1 cellular context compared by ENCODE assay signal in the genomic region with DNA sequence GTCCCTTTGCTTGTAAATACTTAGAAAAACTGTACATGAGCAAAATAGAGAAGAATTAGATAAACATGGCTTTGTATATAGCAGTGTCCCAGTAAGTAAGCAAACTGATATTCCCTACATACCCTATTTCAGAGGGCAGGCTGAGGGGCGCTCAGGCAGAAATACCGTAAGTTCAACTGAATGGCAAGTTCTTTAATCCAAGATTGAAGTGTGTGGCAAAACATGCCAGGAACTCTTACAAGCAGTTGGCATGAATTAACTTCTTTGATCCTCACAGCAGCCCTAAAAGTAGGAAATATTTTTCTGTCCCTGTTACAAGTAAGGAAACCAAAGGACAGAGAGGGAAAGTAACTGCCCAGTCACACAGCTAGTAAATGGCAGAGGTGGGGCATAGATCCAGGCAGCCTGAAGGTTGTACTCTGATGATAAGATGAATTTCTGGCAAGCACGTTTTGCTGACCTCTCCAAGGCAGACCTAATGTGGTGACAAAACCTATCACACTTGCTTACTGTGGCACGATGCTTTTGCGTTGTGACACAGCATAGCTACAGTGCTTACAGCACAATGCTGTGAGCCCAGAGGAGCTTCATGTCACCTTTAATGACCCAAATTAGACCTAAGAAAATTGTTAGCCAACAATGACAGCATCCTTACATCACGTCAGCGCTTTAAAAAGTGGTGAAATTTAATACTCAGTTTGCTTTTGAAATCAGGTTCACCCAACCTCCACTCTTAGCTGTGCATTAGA.
A peak's percentile ranks its signal among the peaks of the same experiment; 100 is the strongest.
TF ChIP-seq lines count a peak whose summit lies in the region.

No MANE protein-coding gene starts in this region.

TF ChIP-seq in K562, 482 proteins besides CTCF, POLR2A, EP300 and RAD21:
- TF ChIP-seq BHLHE40 (IDR thresholded peaks at IDR 0.05; ENCODE audit: low read length) (peak; percentile 28; the same call in 1 of the 2 replicates), RBM14 (IDR thresholded peaks at IDR 0.05; ENCODE audit: borderline replicate concordance, insufficient read depth, low read depth, low read length) (no peak), ZBTB2 (IDR thresholded peaks at IDR 0.05) (no peak), HDAC2 (IDR thresholded peaks at IDR 0.05) (no peak), ELF1 (tag; IDR thresholded peaks at IDR 0.05) (no peak), MCM5 (IDR thresholded peaks at IDR 0.05; ENCODE audit: low read depth) (no peak), ZFP36 (IDR thresholded peaks at IDR 0.05; ENCODE audit: low read depth, low read length, partially characterized antibody) (peak; percentile 22)
- TF ChIP-seq, protein P1, sequence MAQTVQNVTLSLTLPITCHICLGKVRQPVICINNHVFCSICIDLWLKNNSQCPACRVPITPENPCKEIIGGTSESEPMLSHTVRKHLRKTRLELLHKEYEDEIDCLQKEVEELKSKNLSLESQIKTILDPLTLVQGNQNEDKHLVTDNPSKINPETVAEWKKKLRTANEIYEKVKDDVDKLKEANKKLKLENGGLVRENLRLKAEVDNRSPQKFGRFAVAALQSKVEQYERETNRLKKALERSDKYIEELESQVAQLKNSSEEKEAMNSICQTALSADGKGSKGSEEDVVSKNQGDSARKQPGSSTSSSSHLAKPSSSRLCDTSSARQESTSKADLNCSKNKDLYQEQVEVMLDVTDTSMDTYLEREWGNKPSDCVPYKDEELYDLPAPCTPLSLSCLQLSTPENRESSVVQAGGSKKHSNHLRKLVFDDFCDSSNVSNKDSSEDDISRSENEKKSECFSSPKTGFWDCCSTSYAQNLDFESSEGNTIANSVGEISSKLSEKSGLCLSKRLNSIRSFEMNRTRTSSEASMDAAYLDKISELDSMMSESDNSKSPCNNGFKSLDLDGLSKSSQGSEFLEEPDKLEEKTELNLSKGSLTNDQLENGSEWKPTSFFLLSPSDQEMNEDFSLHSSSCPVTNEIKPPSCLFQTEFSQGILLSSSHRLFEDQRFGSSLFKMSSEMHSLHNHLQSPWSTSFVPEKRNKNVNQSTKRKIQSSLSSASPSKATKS (CRISPR knock-in tag; IDR thresholded peaks at IDR 0.05) = no peak
